36 cellular contexts compared by ENCODE assay signal in genomic region chr16:77416939-77417480, GRCh38. TPM values are rescaled to one million over a fixed set of nuclear protein-coding genes. Genes with fewer than 3 reads are reported as not detected.
"Had no signal": no experiment of that assay in that cellular context is flagged by ENCODE, and none has a peak within 500 bp of the region (broad histone marks: within the 10 kb centered on the region; RNA-seq: fewer than 3 reads in every experiment).

No MANE protein-coding gene starts in this region.

- H3K36me3 ChIP-seq: MG63 had no signal

- H3K9me3 ChIP-seq: MG63 had no signal

- H3K4me3 ChIP-seq: MG63 had no signal

- H3K27me3 ChIP-seq: MG63 had no signal

- DNase-seq: Karpas-422, Kasumi-1, MG63, MM.1S, MV-4-11, NCI-H1048, NCI-H1092, NCI-H1092 treated with DMSO at 0.1 percent for 48 hours, NCI-H1105, NCI-H1105 treated with DMSO at 0.1 percent for 48 hours, NCI-H1417, NCI-H1417 treated with DMSO at 0.1 percent for 48 hours, NCI-H1436, NCI-H1436 treated with DMSO at 0.1 percent for 48 hours, NCI-H146, NCI-H1694, NCI-H1694 treated with DMSO at 0.1 percent for 48 hours, NCI-H187, NCI-H187 treated with DMSO at 0.1 percent for 48 hours, NCI-H1930, NCI-H2029, NCI-H2029 treated with DMSO at 0.1 percent for 48 hours, NCI-H2081, NCI-H2081 treated with DMSO at 0.1 percent for 48 hours, NCI-H2107, NCI-H2171, NCI-H2171 treated with DMSO at 0.1 percent for 48 hours, NCI-H2227 treated with DMSO at 0.1 percent for 48 hours, NCI-H226, NCI-H345, NCI-H446, NCI-H446 treated with DMSO at 0.1 percent for 48 hours, NCI-H510A, NCI-H510A treated with DMSO at 0.1 percent for 48 hours had no signal

RNA-seq across cellular contexts. Expression of gene ADAMTS18, which starts 17.8 kb away (rescaled TPM):
- total RNA-seq: MCF 10A, NCI-H460 had no signal
